ENCODE assay signal across 1 cellular context in the genomic region with DNA sequence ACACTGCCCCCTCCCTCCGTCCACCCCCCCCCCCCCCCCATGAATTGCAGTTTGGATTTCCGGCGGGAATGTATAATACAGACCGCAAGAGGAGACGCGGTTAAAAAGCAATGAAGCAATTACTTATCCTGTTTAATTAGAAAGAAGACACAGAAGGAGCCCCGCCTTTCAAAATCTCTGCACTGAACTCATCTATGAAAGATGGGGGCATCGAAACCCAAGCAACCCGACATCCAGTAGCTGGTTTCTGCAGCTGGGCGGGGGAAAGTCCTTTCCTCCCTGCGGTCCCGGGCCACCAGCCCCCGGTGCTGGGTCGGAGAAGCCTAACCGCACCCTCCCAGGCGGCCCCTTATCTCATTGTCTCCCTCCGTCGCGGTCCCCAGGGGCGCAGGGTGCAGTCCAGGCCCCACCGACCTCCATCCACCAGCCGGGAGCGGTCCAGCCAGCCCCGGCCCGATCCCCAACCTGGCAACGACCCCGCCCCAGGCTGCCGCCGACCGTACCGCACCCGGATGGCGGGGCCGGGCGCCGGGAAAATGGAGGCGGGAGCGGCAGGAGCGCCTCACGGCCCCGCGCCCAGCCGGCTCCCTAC.
TF ChIP-seq lines count a peak whose summit lies in the region.

No MANE protein-coding gene starts in this region.

TF ChIP-seq in HEK293, 187 proteins besides CTCF, POLR2A, EP300 and RAD21 (continued from another document and continues in another):
- TF ChIP-seq, protein P1, sequence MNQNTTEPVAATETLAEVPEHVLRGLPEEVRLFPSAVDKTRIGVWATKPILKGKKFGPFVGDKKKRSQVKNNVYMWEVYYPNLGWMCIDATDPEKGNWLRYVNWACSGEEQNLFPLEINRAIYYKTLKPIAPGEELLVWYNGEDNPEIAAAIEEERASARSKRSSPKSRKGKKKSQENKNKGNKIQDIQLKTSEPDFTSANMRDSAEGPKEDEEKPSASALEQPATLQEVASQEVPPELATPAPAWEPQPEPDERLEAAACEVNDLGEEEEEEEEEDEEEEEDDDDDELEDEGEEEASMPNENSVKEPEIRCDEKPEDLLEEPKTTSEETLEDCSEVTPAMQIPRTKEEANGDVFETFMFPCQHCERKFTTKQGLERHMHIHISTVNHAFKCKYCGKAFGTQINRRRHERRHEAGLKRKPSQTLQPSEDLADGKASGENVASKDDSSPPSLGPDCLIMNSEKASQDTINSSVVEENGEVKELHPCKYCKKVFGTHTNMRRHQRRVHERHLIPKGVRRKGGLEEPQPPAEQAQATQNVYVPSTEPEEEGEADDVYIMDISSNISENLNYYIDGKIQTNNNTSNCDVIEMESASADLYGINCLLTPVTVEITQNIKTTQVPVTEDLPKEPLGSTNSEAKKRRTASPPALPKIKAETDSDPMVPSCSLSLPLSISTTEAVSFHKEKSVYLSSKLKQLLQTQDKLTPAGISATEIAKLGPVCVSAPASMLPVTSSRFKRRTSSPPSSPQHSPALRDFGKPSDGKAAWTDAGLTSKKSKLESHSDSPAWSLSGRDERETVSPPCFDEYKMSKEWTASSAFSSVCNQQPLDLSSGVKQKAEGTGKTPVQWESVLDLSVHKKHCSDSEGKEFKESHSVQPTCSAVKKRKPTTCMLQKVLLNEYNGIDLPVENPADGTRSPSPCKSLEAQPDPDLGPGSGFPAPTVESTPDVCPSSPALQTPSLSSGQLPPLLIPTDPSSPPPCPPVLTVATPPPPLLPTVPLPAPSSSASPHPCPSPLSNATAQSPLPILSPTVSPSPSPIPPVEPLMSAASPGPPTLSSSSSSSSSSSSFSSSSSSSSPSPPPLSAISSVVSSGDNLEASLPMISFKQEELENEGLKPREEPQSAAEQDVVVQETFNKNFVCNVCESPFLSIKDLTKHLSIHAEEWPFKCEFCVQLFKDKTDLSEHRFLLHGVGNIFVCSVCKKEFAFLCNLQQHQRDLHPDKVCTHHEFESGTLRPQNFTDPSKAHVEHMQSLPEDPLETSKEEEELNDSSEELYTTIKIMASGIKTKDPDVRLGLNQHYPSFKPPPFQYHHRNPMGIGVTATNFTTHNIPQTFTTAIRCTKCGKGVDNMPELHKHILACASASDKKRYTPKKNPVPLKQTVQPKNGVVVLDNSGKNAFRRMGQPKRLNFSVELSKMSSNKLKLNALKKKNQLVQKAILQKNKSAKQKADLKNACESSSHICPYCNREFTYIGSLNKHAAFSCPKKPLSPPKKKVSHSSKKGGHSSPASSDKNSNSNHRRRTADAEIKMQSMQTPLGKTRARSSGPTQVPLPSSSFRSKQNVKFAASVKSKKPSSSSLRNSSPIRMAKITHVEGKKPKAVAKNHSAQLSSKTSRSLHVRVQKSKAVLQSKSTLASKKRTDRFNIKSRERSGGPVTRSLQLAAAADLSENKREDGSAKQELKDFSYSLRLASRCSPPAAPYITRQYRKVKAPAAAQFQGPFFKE (tag by site-specific recombination; IDR thresholded peaks at IDR 0.05; ENCODE audit: borderline replicate concordance): no peak
- TF ChIP-seq GLI2 (tag by site-specific recombination; IDR thresholded peaks at IDR 0.05; ENCODE audit: borderline replicate concordance, low read depth): no peak
- no peak for TF ChIP-seq ZNF548 (tag by site-specific recombination; IDR thresholded peaks at IDR 0.05)
- no peak for TF ChIP-seq ZNF768 (tag by site-specific recombination; IDR thresholded peaks at IDR 0.05)
- TF ChIP-seq, protein P2, sequence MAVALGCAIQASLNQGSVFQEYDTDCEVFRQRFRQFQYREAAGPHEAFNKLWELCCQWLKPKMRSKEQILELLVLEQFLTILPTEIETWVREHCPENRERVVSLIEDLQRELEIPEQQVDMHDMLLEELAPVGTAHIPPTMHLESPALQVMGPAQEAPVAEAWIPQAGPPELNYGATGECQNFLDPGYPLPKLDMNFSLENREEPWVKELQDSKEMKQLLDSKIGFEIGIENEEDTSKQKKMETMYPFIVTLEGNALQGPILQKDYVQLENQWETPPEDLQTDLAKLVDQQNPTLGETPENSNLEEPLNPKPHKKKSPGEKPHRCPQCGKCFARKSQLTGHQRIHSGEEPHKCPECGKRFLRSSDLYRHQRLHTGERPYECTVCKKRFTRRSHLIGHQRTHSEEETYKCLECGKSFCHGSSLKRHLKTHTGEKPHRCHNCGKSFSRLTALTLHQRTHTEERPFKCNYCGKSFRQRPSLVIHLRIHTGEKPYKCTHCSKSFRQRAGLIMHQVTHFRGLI (tag by site-specific recombination; IDR thresholded peaks at IDR 0.05): peak; percentile 55; the same call in 1 of the 2 replicates
- no peak; the same call in 1 of the 2 replicates for TF ChIP-seq ZNF335 (tag by site-specific recombination; conservative IDR thresholded peaks at IDR 0.05)
- TF ChIP-seq ZNF785 (tag by site-specific recombination; IDR thresholded peaks at IDR 0.05): no peak
- peak; percentile 59; the same call in 1 of the 2 replicates for TF ChIP-seq ZBTB48 (tag by site-specific recombination; IDR thresholded peaks at IDR 0.05)
- 0 out of 2 replicates have a peak, but pooled peaks have one; percentile 15 for TF ChIP-seq SP3 (tag by site-specific recombination; IDR thresholded peaks at IDR 0.05)
- TF ChIP-seq ZNF37A (tag by site-specific recombination; IDR thresholded peaks at IDR 0.05): no peak
- no peak for TF ChIP-seq ZNF211 (tag by site-specific recombination; IDR thresholded peaks at IDR 0.05; ENCODE audit: low read depth)
- TF ChIP-seq ZNF621 (tag by site-specific recombination; IDR thresholded peaks at IDR 0.05): no peak
- TF ChIP-seq ZIC2 (tag by site-specific recombination; IDR thresholded peaks at IDR 0.05): peak; percentile 47
- peak; percentile 76 for TF ChIP-seq ZBTB20 (tag by site-specific recombination; IDR thresholded peaks at IDR 0.05)
- no peak for TF ChIP-seq ZFP3 (tag by site-specific recombination; IDR thresholded peaks at IDR 0.05; ENCODE audit: low read depth)
- TF ChIP-seq ZBTB8A (tag by site-specific recombination; IDR thresholded peaks at IDR 0.05): peak; percentile 53; the same call in 1 of the 2 replicates
- no peak for TF ChIP-seq ZNF701 (tag by site-specific recombination; IDR thresholded peaks at IDR 0.05)
- no peak for TF ChIP-seq ZNF354C (tag by site-specific recombination; IDR thresholded peaks at IDR 0.05; ENCODE audit: borderline replicate concordance, low read depth)
- no peak for TF ChIP-seq ZBTB21 (tag by site-specific recombination; IDR thresholded peaks at IDR 0.05)
- no peak for TF ChIP-seq ZNF239 (tag by site-specific recombination; IDR thresholded peaks at IDR 0.05)
- TF ChIP-seq ZNF426 (tag by site-specific recombination; IDR thresholded peaks at IDR 0.05): no peak
- TF ChIP-seq, protein P3, sequence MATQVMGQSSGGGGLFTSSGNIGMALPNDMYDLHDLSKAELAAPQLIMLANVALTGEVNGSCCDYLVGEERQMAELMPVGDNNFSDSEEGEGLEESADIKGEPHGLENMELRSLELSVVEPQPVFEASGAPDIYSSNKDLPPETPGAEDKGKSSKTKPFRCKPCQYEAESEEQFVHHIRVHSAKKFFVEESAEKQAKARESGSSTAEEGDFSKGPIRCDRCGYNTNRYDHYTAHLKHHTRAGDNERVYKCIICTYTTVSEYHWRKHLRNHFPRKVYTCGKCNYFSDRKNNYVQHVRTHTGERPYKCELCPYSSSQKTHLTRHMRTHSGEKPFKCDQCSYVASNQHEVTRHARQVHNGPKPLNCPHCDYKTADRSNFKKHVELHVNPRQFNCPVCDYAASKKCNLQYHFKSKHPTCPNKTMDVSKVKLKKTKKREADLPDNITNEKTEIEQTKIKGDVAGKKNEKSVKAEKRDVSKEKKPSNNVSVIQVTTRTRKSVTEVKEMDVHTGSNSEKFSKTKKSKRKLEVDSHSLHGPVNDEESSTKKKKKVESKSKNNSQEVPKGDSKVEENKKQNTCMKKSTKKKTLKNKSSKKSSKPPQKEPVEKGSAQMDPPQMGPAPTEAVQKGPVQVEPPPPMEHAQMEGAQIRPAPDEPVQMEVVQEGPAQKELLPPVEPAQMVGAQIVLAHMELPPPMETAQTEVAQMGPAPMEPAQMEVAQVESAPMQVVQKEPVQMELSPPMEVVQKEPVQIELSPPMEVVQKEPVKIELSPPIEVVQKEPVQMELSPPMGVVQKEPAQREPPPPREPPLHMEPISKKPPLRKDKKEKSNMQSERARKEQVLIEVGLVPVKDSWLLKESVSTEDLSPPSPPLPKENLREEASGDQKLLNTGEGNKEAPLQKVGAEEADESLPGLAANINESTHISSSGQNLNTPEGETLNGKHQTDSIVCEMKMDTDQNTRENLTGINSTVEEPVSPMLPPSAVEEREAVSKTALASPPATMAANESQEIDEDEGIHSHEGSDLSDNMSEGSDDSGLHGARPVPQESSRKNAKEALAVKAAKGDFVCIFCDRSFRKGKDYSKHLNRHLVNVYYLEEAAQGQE (tag by site-specific recombination; IDR thresholded peaks at IDR 0.05): no peak
- TF ChIP-seq WT1 (tag by site-specific recombination; IDR thresholded peaks at IDR 0.05): no peak
- TF ChIP-seq, protein P4, sequence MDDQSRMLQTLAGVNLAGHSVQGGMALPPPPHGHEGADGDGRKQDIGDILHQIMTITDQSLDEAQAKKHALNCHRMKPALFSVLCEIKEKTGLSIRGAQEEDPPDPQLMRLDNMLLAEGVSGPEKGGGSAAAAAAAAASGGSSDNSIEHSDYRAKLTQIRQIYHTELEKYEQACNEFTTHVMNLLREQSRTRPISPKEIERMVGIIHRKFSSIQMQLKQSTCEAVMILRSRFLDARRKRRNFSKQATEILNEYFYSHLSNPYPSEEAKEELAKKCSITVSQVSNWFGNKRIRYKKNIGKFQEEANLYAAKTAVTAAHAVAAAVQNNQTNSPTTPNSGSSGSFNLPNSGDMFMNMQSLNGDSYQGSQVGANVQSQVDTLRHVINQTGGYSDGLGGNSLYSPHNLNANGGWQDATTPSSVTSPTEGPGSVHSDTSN (CRISPR knock-in tag; IDR thresholded peaks at IDR 0.05): no peak
- no peak for TF ChIP-seq ZNF76 (tag by site-specific recombination; IDR thresholded peaks at IDR 0.05; ENCODE audit: borderline replicate concordance, low read depth)
- TF ChIP-seq, protein P5, sequence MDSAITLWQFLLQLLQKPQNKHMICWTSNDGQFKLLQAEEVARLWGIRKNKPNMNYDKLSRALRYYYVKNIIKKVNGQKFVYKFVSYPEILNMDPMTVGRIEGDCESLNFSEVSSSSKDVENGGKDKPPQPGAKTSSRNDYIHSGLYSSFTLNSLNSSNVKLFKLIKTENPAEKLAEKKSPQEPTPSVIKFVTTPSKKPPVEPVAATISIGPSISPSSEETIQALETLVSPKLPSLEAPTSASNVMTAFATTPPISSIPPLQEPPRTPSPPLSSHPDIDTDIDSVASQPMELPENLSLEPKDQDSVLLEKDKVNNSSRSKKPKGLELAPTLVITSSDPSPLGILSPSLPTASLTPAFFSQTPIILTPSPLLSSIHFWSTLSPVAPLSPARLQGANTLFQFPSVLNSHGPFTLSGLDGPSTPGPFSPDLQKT (IDR thresholded peaks at IDR 0.05; ENCODE audit: borderline replicate concordance, low read depth, low read length): no peak
- TF ChIP-seq ZNF514 (tag by site-specific recombination; IDR thresholded peaks at IDR 0.05): no peak
- no peak for TF ChIP-seq ZNF791 (tag by site-specific recombination; IDR thresholded peaks at IDR 0.05)
- TF ChIP-seq ZNF585B (tag by site-specific recombination; IDR thresholded peaks at IDR 0.05): no peak
- no peak for TF ChIP-seq ZSCAN30 (tag by site-specific recombination; IDR thresholded peaks at IDR 0.05)
- no peak for TF ChIP-seq SETDB1 (IDR thresholded peaks at IDR 0.05; ENCODE audit: insufficient read length, low read length)
- TF ChIP-seq EGR2 (tag by site-specific recombination; IDR thresholded peaks at IDR 0.05; ENCODE audit: low read depth): no peak
- TF ChIP-seq, protein P6, sequence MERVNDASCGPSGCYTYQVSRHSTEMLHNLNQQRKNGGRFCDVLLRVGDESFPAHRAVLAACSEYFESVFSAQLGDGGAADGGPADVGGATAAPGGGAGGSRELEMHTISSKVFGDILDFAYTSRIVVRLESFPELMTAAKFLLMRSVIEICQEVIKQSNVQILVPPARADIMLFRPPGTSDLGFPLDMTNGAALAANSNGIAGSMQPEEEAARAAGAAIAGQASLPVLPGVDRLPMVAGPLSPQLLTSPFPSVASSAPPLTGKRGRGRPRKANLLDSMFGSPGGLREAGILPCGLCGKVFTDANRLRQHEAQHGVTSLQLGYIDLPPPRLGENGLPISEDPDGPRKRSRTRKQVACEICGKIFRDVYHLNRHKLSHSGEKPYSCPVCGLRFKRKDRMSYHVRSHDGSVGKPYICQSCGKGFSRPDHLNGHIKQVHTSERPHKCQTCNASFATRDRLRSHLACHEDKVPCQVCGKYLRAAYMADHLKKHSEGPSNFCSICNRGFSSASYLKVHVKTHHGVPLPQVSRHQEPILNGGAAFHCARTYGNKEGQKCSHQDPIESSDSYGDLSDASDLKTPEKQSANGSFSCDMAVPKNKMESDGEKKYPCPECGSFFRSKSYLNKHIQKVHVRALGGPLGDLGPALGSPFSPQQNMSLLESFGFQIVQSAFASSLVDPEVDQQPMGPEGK (tag by site-specific recombination; IDR thresholded peaks at IDR 0.05): peak; percentile 69
- TF ChIP-seq, protein P7, sequence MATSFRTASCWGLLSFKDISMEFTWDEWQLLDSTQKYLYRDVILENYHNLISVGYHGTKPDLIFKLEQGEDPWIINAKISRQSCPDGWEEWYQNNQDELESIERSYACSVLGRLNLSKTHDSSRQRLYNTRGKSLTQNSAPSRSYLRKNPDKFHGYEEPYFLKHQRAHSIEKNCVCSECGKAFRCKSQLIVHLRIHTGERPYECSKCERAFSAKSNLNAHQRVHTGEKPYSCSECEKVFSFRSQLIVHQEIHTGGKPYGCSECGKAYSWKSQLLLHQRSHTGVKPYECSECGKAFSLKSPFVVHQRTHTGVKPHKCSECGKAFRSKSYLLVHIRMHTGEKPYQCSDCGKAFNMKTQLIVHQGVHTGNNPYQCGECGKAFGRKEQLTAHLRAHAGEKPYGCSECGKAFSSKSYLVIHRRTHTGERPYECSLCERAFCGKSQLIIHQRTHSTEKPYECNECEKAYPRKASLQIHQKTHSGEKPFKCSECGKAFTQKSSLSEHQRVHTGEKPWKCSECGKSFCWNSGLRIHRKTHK (tag by site-specific recombination; IDR thresholded peaks at IDR 0.05): no peak
- TF ChIP-seq KLF16 (tag by site-specific recombination; IDR thresholded peaks at IDR 0.05): no peak
- TF ChIP-seq, protein P8, sequence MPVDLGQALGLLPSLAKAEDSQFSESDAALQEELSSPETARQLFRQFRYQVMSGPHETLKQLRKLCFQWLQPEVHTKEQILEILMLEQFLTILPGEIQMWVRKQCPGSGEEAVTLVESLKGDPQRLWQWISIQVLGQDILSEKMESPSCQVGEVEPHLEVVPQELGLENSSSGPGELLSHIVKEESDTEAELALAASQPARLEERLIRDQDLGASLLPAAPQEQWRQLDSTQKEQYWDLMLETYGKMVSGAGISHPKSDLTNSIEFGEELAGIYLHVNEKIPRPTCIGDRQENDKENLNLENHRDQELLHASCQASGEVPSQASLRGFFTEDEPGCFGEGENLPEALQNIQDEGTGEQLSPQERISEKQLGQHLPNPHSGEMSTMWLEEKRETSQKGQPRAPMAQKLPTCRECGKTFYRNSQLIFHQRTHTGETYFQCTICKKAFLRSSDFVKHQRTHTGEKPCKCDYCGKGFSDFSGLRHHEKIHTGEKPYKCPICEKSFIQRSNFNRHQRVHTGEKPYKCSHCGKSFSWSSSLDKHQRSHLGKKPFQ (tag by site-specific recombination; IDR thresholded peaks at IDR 0.05): no peak
- TF ChIP-seq ZNF707 (tag by site-specific recombination; IDR thresholded peaks at IDR 0.05): no peak
- no peak for TF ChIP-seq IKZF3 (tag by site-specific recombination; IDR thresholded peaks at IDR 0.05)
- no peak for TF ChIP-seq ZNF10 (tag by site-specific recombination; IDR thresholded peaks at IDR 0.05)
- no peak for TF ChIP-seq RBAK (tag by site-specific recombination; IDR thresholded peaks at IDR 0.05)
- no peak for TF ChIP-seq ZNF629 (tag by site-specific recombination; IDR thresholded peaks at IDR 0.05)
- no peak for TF ChIP-seq ZNF558 (tag by site-specific recombination; IDR thresholded peaks at IDR 0.05)
- TF ChIP-seq ZNF114 (tag by site-specific recombination; IDR thresholded peaks at IDR 0.05): no peak
- TF ChIP-seq KLF8 (tag by site-specific recombination; IDR thresholded peaks at IDR 0.05): 0 out of 2 replicates have a peak, but pooled peaks have one; percentile 52
